Comparison of ENCODE assay signal across 22 cellular contexts in genomic region chrX:134849390-134849789, GRCh38. TPM values are rescaled to one million over a fixed set of nuclear protein-coding genes. Genes with fewer than 3 reads are reported as not detected.
A peak's percentile ranks its signal among the peaks of the same experiment; 100 is the strongest.
DNase-seq lines count a peak whose midpoint lies in the region; ATAC-seq and TF ChIP-seq lines count a peak whose summit lies in the region.
"Had no signal": no experiment of that assay in that cellular context is flagged by ENCODE, and none has a peak within 500 bp of the region (broad histone marks: within the 10 kb centered on the region; RNA-seq: fewer than 3 reads in every experiment).

No MANE protein-coding gene starts in this region.

- no peak for TF ChIP-seq CTCF in brain microvascular endothelial cell (IDR thresholded peaks at IDR 0.05; ENCODE audit: low read depth, low read length, missing control alignments)
- TF ChIP-seq CTCF in foreskin keratinocyte (conservative IDR thresholded peaks at IDR 0.05) = no peak

- peaks cover 2% of the 10 kb centered on the region for H3K4me1 ChIP-seq in foreskin keratinocyte
- H3K4me1 ChIP-seq: gastroesophageal sphincter, left ventricle myocardium inferior, transverse colon had no signal

- no peak overlapping the region for H3K27ac ChIP-seq in brain microvascular endothelial cell
- H3K27ac ChIP-seq in foreskin keratinocyte = no peak overlapping the region
- H3K27ac ChIP-seq: gastroesophageal sphincter, KMS-11, left ventricle myocardium inferior, transverse colon had no signal

- H3K27me3 ChIP-seq in brain microvascular endothelial cell (replicated peaks) (no peaks in the 10 kb centered on the region), foreskin keratinocyte (no peaks in the 10 kb centered on the region)
- H3K27me3 ChIP-seq: gastroesophageal sphincter, transverse colon had no signal

- H3K4me3 ChIP-seq in brain microvascular endothelial cell (ENCODE audit: low read depth, low read length) = no peak overlapping the region
- H3K4me3 ChIP-seq: gastroesophageal sphincter, left ventricle myocardium inferior, transverse colon had no signal

- ATAC-seq in foreskin keratinocyte = peak; percentile 50
- ATAC-seq: effector memory CD8-positive, alpha-beta T cell; gastroesophageal sphincter; right cardiac atrium; stimulated activated naive CD8-positive, alpha-beta T cell treated with anti-CD3 and anti-CD28 coated beads, Interleukin-15, Interleukin-2, amounts not matched to agents 100 U/mL and 50 U/mL, for 24 hours had no signal

- DNase-seq in ACHN (peak; percentile 22), HT1080 (ENCODE audit: low read depth) (peak; percentile 69), brain microvascular endothelial cell (peak; percentile 55), foreskin keratinocyte (peak; percentile 6 to 34), DMS79 (lab: John Stamatoyannopoulos, UW) (no peak)
- DNase-seq in stimulated activated CD8-positive, alpha-beta memory T cell treated with anti-CD3 and anti-CD28 coated beads, Interleukin-4, amount 100 ng/mL, for 48 hours = no peak
- no peak for DNase-seq in activated CD8-positive, alpha-beta memory T cell treated with anti-CD3 and anti-CD28 coated beads, Interleukin-2, amount 50 U/mL, for 48 hours
- DNase-seq in NK-92 treated with Interleukin-12 subunit alpha and Interleukin-12 subunit beta, amount 100 ng/mL, for 24 hours (lab: John Stamatoyannopoulos, UW) = no peak
- DNase-seq: activated CD4-positive, alpha-beta T cell treated with anti-CD3 and anti-CD28 coated beads for 1 hour; cerebellar nuclear complex; effector memory CD8-positive, alpha-beta T cell; left ventricle myocardium inferior; NCI-H1092 treated with DMSO at 0.1 percent for 48 hours; NCI-H2107; NCI-H526 treated with DMSO at 0.1 percent for 48 hours; occipital lobe; OCI-M1; right cardiac atrium; stimulated activated naive CD8-positive, alpha-beta T cell treated with anti-CD3 and anti-CD28 coated beads, Interleukin-15, Interleukin-2, amounts not matched to agents 100 U/mL and 50 U/mL, for 24 hours; transverse colon had no signal

- H3K36me3 ChIP-seq in brain microvascular endothelial cell (replicated peaks) = no peaks in the 10 kb centered on the region
- H3K36me3 ChIP-seq: gastroesophageal sphincter, left ventricle myocardium inferior, transverse colon had no signal

- in situ Hi-C loops in ACHN (cut with HindIII; ENCODE audit: low pct_ligation_motif_present, low pct_unique_long_range_greater_than_20kb, low sequenced_read_pairs) = no loop called here
- in situ Hi-C loops in brain microvascular endothelial cell (cut with HindIII; ENCODE audit: low pct_ligation_motif_present, low sequenced_read_pairs) = no loop called here

RNA-seq across cellular contexts. Expression of gene PABIR2, which starts 52.4 kb away (rescaled TPM):
- 8.1 and 10.9 TPM in 2 replicates for total RNA-seq in HT1080 (2014; rRNA removed; shearing (Covaris generic))
- 27.3 and 31.8 TPM in 2 replicates for polyA plus RNA-seq in HT1080 (2015; cell fraction: cytosol; rRNA removed)
- 50.4 and 55.0 TPM in 2 replicates for polyA plus RNA-seq in HT1080 (2015; cell fraction: nucleus; rRNA removed)
- total RNA-seq in foreskin keratinocyte = 18.7 and 20.6 TPM in 2 replicates
- polyA plus RNA-seq in foreskin keratinocyte = 10.0 and 13.0 TPM in 2 replicates

Comparison
In these comparisons a context has a peak if more than half of its experiments do, and no peak if none do; other contexts are left out.
1. DNase-seq: peak in ACHN (single experiment), HT1080 (single experiment), brain microvascular endothelial cell (single experiment) and foreskin keratinocyte (2 of 2); none in stimulated activated CD8-positive, alpha-beta memory T cell treated with anti-CD3 and anti-CD28 coated beads, Interleukin-4, amount 100 ng/mL, for 48 hours (single experiment), activated CD8-positive, alpha-beta memory T cell treated with anti-CD3 and anti-CD28 coated beads, Interleukin-2, amount 50 U/mL, for 48 hours (single experiment), NK-92 treated with Interleukin-12 subunit alpha and Interleukin-12 subunit beta, amount 100 ng/mL, for 24 hours (single experiment) and DMS79 (single experiment).